Comparison of ENCODE assay signal across 15 cellular contexts in the genomic region with DNA sequence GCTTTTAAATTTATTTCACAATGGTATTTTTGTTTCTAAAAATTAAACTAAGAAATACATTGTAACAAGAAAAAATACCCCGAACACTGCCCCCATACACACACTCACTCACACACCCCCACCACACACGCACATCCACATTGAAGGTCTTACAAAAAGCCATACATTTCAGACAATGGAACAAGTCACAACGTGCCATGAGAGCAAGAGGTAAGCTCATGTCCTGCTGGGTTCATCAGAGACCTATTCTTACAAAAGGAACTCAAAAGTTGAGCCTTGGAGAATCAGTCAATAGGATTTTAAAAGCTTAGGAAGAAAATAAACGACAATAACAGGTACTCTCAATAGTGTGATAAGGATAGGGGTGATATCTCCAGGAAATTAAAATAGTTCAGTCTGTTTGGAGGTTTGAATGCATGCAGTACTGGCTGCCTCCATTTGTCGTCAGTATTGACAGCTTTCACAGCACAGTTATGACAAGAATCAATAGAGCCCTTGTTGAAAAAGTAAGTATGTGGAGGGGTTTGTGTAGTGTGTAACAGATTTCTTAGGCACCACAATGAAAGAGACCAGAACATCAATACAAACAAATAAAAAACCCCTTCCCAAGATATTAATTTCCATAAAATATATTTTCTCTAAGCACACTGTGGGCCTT.
DNase-seq lines count a peak whose midpoint lies in the region; ATAC-seq, FAIRE-seq and TF ChIP-seq lines count a peak whose summit lies in the region.
"Had no signal": no experiment of that assay in that cellular context is flagged by ENCODE, and none has a peak within 500 bp of the region (broad histone marks: within the 10 kb centered on the region; RNA-seq: fewer than 3 reads in every experiment).

No MANE protein-coding gene starts in this region.

- H3K36me3 ChIP-seq in pancreas = no peaks in the 10 kb centered on the region
- H3K36me3 ChIP-seq: tibial artery had no signal

- H3K4me3 ChIP-seq in retinal pigment epithelial cell (ENCODE audit: low read length) (no peak overlapping the region), pancreas (no peak overlapping the region)
- H3K4me3 ChIP-seq: tibial artery had no signal

- intact Hi-C loops in pancreas (cut with DNase I) = no loop called here

- ATAC-seq in GM19463 (IDR thresholded peaks at IDR 0.05; ENCODE audit: unreplicated experiment) (no peak), pancreas (no peak)

- DNase-seq in NCI-H82 (lab: John Stamatoyannopoulos, UW) = peak; percentile 8
- DNase-seq in NCI-H82 treated with DMSO at 0.1 percent for 48 hours (lab: John Stamatoyannopoulos, UW; ENCODE audit: unreplicated experiment) = no peak
- DNase-seq in NCI-H460 (ENCODE audit: extremely low read depth, low read depth) = peak; percentile 6
- DNase-seq in foreskin melanocyte = peak; percentile 0
- DNase-seq in retinal pigment epithelial cell (ENCODE audit: low read depth) = no peak
- no peak for DNase-seq in GM12892 (ENCODE audit: insufficient read length)
- no peak for DNase-seq in pancreas
- DNase-seq: activated CD4-positive, alpha-beta T cell treated with anti-CD3 and anti-CD28 coated beads for 48 hours; cortex of kidney; KG1; mesenchymal stem cell; NCI-H2081; T-helper 1 cell; tibial artery had no signal

- H3K27ac ChIP-seq in pancreas = no peak overlapping the region
- H3K27ac ChIP-seq: tibial artery had no signal

- no peaks in the 10 kb centered on the region for H3K4me1 ChIP-seq in pancreas
- H3K4me1 ChIP-seq: tibial artery had no signal

- 22% methylated on average over 5 of the region's 5 CpGs for WGBS in pancreas, 2 donors

- FAIRE-seq in GM12892 (lab: Jason Lieb, UNC) (no peak), pancreas (lab: Jason Lieb, UNC) (no peak)

- TF ChIP-seq POLR2A in GM12892 (IDR thresholded peaks at IDR 0.05; ENCODE audit: low read depth, low read length) = no peak

- no peaks in the 10 kb centered on the region for H3K27me3 ChIP-seq in pancreas
- H3K27me3 ChIP-seq: tibial artery had no signal

- TF ChIP-seq CTCF in retinal pigment epithelial cell (conservative IDR thresholded peaks at IDR 0.05; ENCODE audit: low read depth, low read length) = peak; percentile 39
- no peak for TF ChIP-seq CTCF in pancreas (IDR thresholded peaks at IDR 0.05)

- H3K9me3 ChIP-seq in pancreas = no peaks in the 10 kb centered on the region
- H3K9me3 ChIP-seq: tibial artery had no signal

Comparison
In these comparisons a context has a peak if more than half of its experiments do, and no peak if none do; other contexts are left out.
1. DNase-seq: peak in NCI-H82 (single experiment), NCI-H460 (single experiment) and foreskin melanocyte (single experiment); none in NCI-H82 treated with DMSO at 0.1 percent for 48 hours (single experiment), retinal pigment epithelial cell (single experiment), GM12892 (single experiment) and pancreas (0 of 6).